ENCODE assay signal across 25 cellular contexts in genomic region chr6:143183735-143184134, GRCh38.
A peak's percentile ranks its signal among the peaks of the same experiment; 100 is the strongest.
DNase-seq lines count a peak whose midpoint lies in the region; ATAC-seq and TF ChIP-seq lines count a peak whose summit lies in the region.
"Had no signal": no experiment of that assay in that cellular context is flagged by ENCODE, and none has a peak within 500 bp of the region (broad histone marks: within the 10 kb centered on the region; RNA-seq: fewer than 3 reads in every experiment).

No MANE protein-coding gene starts in this region.

- ATAC-seq in GM19351 (IDR thresholded peaks at IDR 0.05; ENCODE audit: unreplicated experiment), result no peak
- ATAC-seq: A549; left colon; stimulated activated naive CD8-positive, alpha-beta T cell treated with anti-CD3 and anti-CD28 coated beads, Interleukin-15, Interleukin-2, amounts not matched to agents 100 U/mL and 50 U/mL, for 24 hours; WTC11 had no signal

- no peak for TF ChIP-seq CTCF in astrocyte of the cerebellum (IDR thresholded peaks at IDR 0.05; ENCODE audit: low read depth, low read length, missing control alignments)

- in situ Hi-C loops in astrocyte of the cerebellum (cut with HindIII; ENCODE audit: low sequenced_read_pairs), result no loop called here

- H3K4me3 ChIP-seq in astrocyte of the cerebellum (ENCODE audit: low read depth, low read length), result no peak overlapping the region
- H3K4me3 ChIP-seq: A549, GM23248, hepatocyte, ovary had no signal

- DNase-seq in NCI-H2196 (lab: John Stamatoyannopoulos, UW; ENCODE audit: unreplicated experiment), result peak; percentile 10
- no peak for DNase-seq in NCI-H2196 treated with DMSO at 0.1 percent for 48 hours (lab: John Stamatoyannopoulos, UW; ENCODE audit: unreplicated experiment)
- DNase-seq in HT1080 (ENCODE audit: low read depth), result peak; percentile 31
- DNase-seq in astrocyte of the cerebellum (ENCODE audit: low read depth), result peak; percentile 71
- peak; percentile 56 for DNase-seq in kidney tubule cell (ENCODE audit: low spot score)
- no peak for DNase-seq in retina
- DNase-seq in NCI-H128 (lab: John Stamatoyannopoulos, UW; ENCODE audit: unreplicated experiment), result no peak
- DNase-seq: activated CD4-positive, alpha-beta T cell treated with anti-CD3 and anti-CD28 coated beads, Interleukin-2, amount 10 ng/mL, durations not matched to agents 7 days and 5 days; activated effector memory CD4-positive, alpha-beta T cell treated with anti-CD3 and anti-CD28 coated beads, Interleukin-2, amount 50 U/mL, for 16 hours; activated T-cell treated with anti-CD3 and anti-CD28 coated beads, Interleukin-2, amount 50 U/mL, for 1 hour; central memory CD4-positive, alpha-beta T cell; DND-41; GM23248; IMR-90; left colon; mesenchymal stem cell; NCI-H1694 treated with DMSO at 0.1 percent for 48 hours; nephron progenitor cell; ovary; small intestine; stimulated activated naive CD8-positive, alpha-beta T cell treated with anti-CD3 and anti-CD28 coated beads, Interleukin-15, Interleukin-2, amounts not matched to agents 100 U/mL and 50 U/mL, for 24 hours had no signal

Comparison
In these comparisons a context has a peak if more than half of its experiments do, and no peak if none do; other contexts are left out.
1. DNase-seq: peak in NCI-H2196 (single experiment), HT1080 (single experiment), astrocyte of the cerebellum (single experiment) and kidney tubule cell (single experiment); none in NCI-H2196 treated with DMSO at 0.1 percent for 48 hours (single experiment), retina (single experiment) and NCI-H128 (single experiment).